In genomic region chr3:43290961-43291360, GRCh38 we compare ENCODE assay signal across 10 cellular contexts. TPM values are rescaled to one million over a fixed set of nuclear protein-coding genes. Genes with fewer than 3 reads are reported as not detected.
DNase-seq lines count a peak whose midpoint lies in the region; ATAC-seq, FAIRE-seq and TF ChIP-seq lines count a peak whose summit lies in the region.
"Had no signal": no experiment of that assay in that cellular context is flagged by ENCODE, and none has a peak within 500 bp of the region (broad histone marks: within the 10 kb centered on the region; RNA-seq: fewer than 3 reads in every experiment).

No MANE protein-coding gene starts in this region.

- H3K36me3 Mint-ChIP-seq in CD14-positive monocyte = peaks cover 15 to 16% of the 10 kb centered on the region in 2 donors
- peaks cover 12% of the 10 kb centered on the region for H3K36me3 Mint-ChIP-seq in IgD-negative memory B cell

- no peaks in the 10 kb centered on the region for H3K9me3 ChIP-seq in lung (ENCODE audit: control insufficient read depth in 2 of 2, insufficient read depth in 1 of 2, low read length in 1 of 2)
- no peaks in the 10 kb centered on the region for H3K9me3 ChIP-seq in colonic mucosa

- TF ChIP-seq CTCF in CD14-positive monocyte (IDR thresholded peaks at IDR 0.05) (no peak), astrocyte of the spinal cord (IDR thresholded peaks at IDR 0.05; ENCODE audit: low read depth, low read length) (no peak), lung (IDR thresholded peaks at IDR 0.05; ENCODE audit: control extremely low read depth, extremely low read depth) (no peak), colonic mucosa (IDR thresholded peaks at IDR 0.05) (no peak)

- H3K27ac ChIP-seq in lung (ENCODE audit: low read depth in 1 of 2, low read length in 1 of 2) (peak overlapping the region; percentile 4 to 64), colonic mucosa (no peak overlapping the region)

- WGBS in lung, 2 donors = 18 to 46% methylated on average over 5 of the region's 5 CpGs

- intact Hi-C loops in CD14-positive monocyte (cut with micrococcal nuclease) (loop anchor here in 1 of 2 donors (5.0 kb wide), 1 partner anchor 34 kb away; no protein-coding TSS in a partner anchor), colonic mucosa (cut with DNase I) (no loop called here)

- H3K27ac Mint-ChIP-seq in CD14-positive monocyte (peak overlapping the region; percentile 81 to 97 (median 90)), IgD-negative memory B cell (peak overlapping the region in 2 of 3 donors; percentile 39 to 88)

- peaks cover 0 to 1% (median 0%) of the 10 kb centered on the region in 7 donors for H3K9me3 Mint-ChIP-seq in CD14-positive monocyte
- no peaks in the 10 kb centered on the region for H3K9me3 Mint-ChIP-seq in IgD-negative memory B cell

- H3K4me3 ChIP-seq in astrocyte of the spinal cord (ENCODE audit: low read depth, low read length) (no peak overlapping the region), lung (peak overlapping the region; percentile 13), colonic mucosa (no peak overlapping the region)

- H3K9ac ChIP-seq in colonic mucosa (ENCODE audit: low read depth in 2 of 2, low read length in 2 of 2) = no peak overlapping the region

- peaks cover 0 to 1% of the 10 kb centered on the region in 2 donors for H3K36me3 ChIP-seq in lung (ENCODE audit: control insufficient read depth in 2 of 2, insufficient read depth in 2 of 2, low read length in 2 of 2)
- H3K36me3 ChIP-seq in colonic mucosa = no peaks in the 10 kb centered on the region

- DNase-seq in CD14-positive monocyte (ENCODE audit: low spot score) (no peak), astrocyte of the spinal cord (ENCODE audit: low read depth, low spot score) (peak; percentile 20), lung (ENCODE audit: low spot score) (no peak), colonic mucosa (no peak), NCI-H510A (lab: John Stamatoyannopoulos, UW) (no peak), RCC 7860 (ENCODE audit: low spot score) (no peak)
- DNase-seq in stimulated activated naive CD4-positive, alpha-beta T cell treated with Interleukin-2 at 50 U/mL for 16 hours (lab: John Stamatoyannopoulos, UW) = no peak
- DNase-seq: amniotic stem cell, DMS153 had no signal

- H3K27me3 Mint-ChIP-seq in CD14-positive monocyte (ENCODE audit: low read depth in 3 of 3) (peaks cover 0 to 2% (median 0%) of the 10 kb centered on the region in 3 donors), IgD-negative memory B cell (no peaks in the 10 kb centered on the region)

- no peak for ATAC-seq in lung (ENCODE audit: insufficient read depth, low FRiP score)

- H3K27me3 ChIP-seq in lung (ENCODE audit: control insufficient read depth, insufficient read depth) (no peaks in the 10 kb centered on the region), colonic mucosa (no peaks in the 10 kb centered on the region)

- in situ Hi-C loops in astrocyte of the spinal cord (cut with HindIII; ENCODE audit: low sequenced_read_pairs) = no loop called here

- FAIRE-seq in RCC 7860 (lab: Jason Lieb, UNC) = no peak

- H3K4me1 ChIP-seq in lung (ENCODE audit: control insufficient read depth in 2 of 2, insufficient read depth in 2 of 2, low read length in 2 of 2) = peaks cover 11 to 42% of the 10 kb centered on the region in 2 donors
- H3K4me1 ChIP-seq in colonic mucosa = peaks cover 26% of the 10 kb centered on the region

- peaks cover 75% of the 10 kb centered on the region for H3K4me1 Mint-ChIP-seq in CD14-positive monocyte
- H3K4me1 Mint-ChIP-seq in IgD-negative memory B cell = peaks cover 64 to 72% (median 72%) of the 10 kb centered on the region in 3 donors

- H3K4me3 Mint-ChIP-seq in CD14-positive monocyte (peak overlapping the region; percentile 47 to 82), IgD-negative memory B cell (peak overlapping the region; percentile 9 to 96 (median 52))

RNA-seq across cellular contexts. Expression of gene SNRK, which starts 4.6 kb away (rescaled TPM):
- polyA plus RNA-seq in CD14-positive monocyte = 10 to 100 TPM; 12.8 to 19.7 TPM
- 24.8 TPM for polyA plus RNA-seq in IgD-negative memory B cell
- total RNA-seq in lung = 100 to 1,000 TPM in 1 of 2 donors, 10 to 100 TPM in 1; 59.1 to 139 TPM
- polyA plus RNA-seq in lung = 10 to 100 TPM; 19.2 to 32.0 TPM
- total RNA-seq in colonic mucosa = 10 to 100 TPM; 19.7 to 48.2 TPM
